In genomic region chr3:13376091-13376490, GRCh38 we compare ENCODE assay signal across 20 cellular contexts. TPM values are rescaled to one million over a fixed set of nuclear protein-coding genes. Genes with fewer than 3 reads are reported as not detected.
"Had no signal": no experiment of that assay in that cellular context is flagged by ENCODE, and none has a peak within 500 bp of the region (broad histone marks: within the 10 kb centered on the region; RNA-seq: fewer than 3 reads in every experiment).

No MANE protein-coding gene starts in this region.

- H3K4me3 ChIP-seq: coronary artery, dorsolateral prefrontal cortex, esophagus muscularis mucosa, gastroesophageal sphincter, heart right ventricle, left lung, lower lobe of right lung, mucosa of descending colon had no signal

- H3K27ac ChIP-seq: coronary artery, dorsolateral prefrontal cortex, epithelial cell of prostate, esophagus muscularis mucosa, foreskin keratinocyte, gastroesophageal sphincter, heart right ventricle, left lung, lower lobe of right lung had no signal

- DNase-seq: dermis blood vessel endothelial cell; dorsolateral prefrontal cortex; effector CD4-positive, alpha-beta T cell; effector memory CD4-positive, alpha-beta T cell; erythroblast; foreskin keratinocyte; heart right ventricle; hippocampal formation; left cardiac atrium; left ventricle myocardium superior; lower lobe of right lung; mesenchymal stem cell; mucosa of descending colon had no signal

- H3K9me3 ChIP-seq: esophagus muscularis mucosa, gastroesophageal sphincter, heart right ventricle, left lung, lower lobe of right lung, mucosa of descending colon had no signal

- H3K4me1 ChIP-seq: foreskin keratinocyte, lower lobe of right lung had no signal

- ATAC-seq: foreskin keratinocyte, gastroesophageal sphincter, heart right ventricle, left cardiac atrium, left lung, left ventricle myocardium superior, lower lobe of right lung, mucosa of descending colon had no signal

- H3K27me3 ChIP-seq: dorsolateral prefrontal cortex, esophagus muscularis mucosa, gastroesophageal sphincter, left lung had no signal

RNA-seq across cellular contexts. Expression of gene NUP210, which starts 44.0 kb away (rescaled TPM):
- total RNA-seq: fibroblast of villous mesenchyme, foreskin keratinocyte, myocyte had no signal
- polyA plus RNA-seq: foreskin keratinocyte had no signal
